ENCODE assay signal across 1 cellular context in genomic region chr10:100972115-100972903, GRCh38.
A peak's percentile ranks its signal among the peaks of the same experiment; 100 is the strongest.
TF ChIP-seq lines count a peak whose summit lies in the region.

No MANE protein-coding gene starts in this region.

TF ChIP-seq in HepG2, 621 proteins besides CTCF, POLR2A, EP300 and RAD21 (continued from another document):
- TF ChIP-seq ZNF687 (CRISPR knock-in tag; IDR thresholded peaks at IDR 0.05), result peak; percentile 60; the same call in 1 of the 2 replicates
- no peak for TF ChIP-seq ZNF503 (CRISPR knock-in tag; IDR thresholded peaks at IDR 0.05)
- no peak for TF ChIP-seq ZFP36L1 (CRISPR knock-in tag; IDR thresholded peaks at IDR 0.05)
- peak; percentile 64 for TF ChIP-seq HNF4A (CRISPR knock-in tag; IDR thresholded peaks at IDR 0.05)
- TF ChIP-seq PRPF4 (IDR thresholded peaks at IDR 0.05; ENCODE audit: low read depth, low read length, poor library complexity, severe bottlenecking), result no peak
- TF ChIP-seq RERE (CRISPR knock-in tag; IDR thresholded peaks at IDR 0.05; ENCODE audit: low read depth), result no peak
- TF ChIP-seq ZNF549 (CRISPR knock-in tag; IDR thresholded peaks at IDR 0.05), result no peak
- TF ChIP-seq ZNF674 (CRISPR knock-in tag; IDR thresholded peaks at IDR 0.05; ENCODE audit: low read depth), result no peak
- no peak for TF ChIP-seq CC2D1A (CRISPR knock-in tag; IDR thresholded peaks at IDR 0.05)
- TF ChIP-seq MXI1 (IDR thresholded peaks at IDR 0.05; ENCODE audit: borderline replicate concordance, low read depth, low read length), result no peak
- TF ChIP-seq UBTF (CRISPR knock-in tag; IDR thresholded peaks at IDR 0.05), result no peak
- TF ChIP-seq PAF1 (CRISPR knock-in tag; IDR thresholded peaks at IDR 0.05), result no peak
- TF ChIP-seq ZBTB2 (CRISPR knock-in tag; IDR thresholded peaks at IDR 0.05; ENCODE audit: low read depth), result no peak
- no peak for TF ChIP-seq KDM2A (CRISPR knock-in tag; IDR thresholded peaks at IDR 0.05; ENCODE audit: borderline replicate concordance, low read depth)
- no peak for TF ChIP-seq NFYC (CRISPR knock-in tag; IDR thresholded peaks at IDR 0.05)
TF ChIP-seq in HepG2: peak in this region for 24.
